In genomic region chr9:121363586-121363961, GRCh38 we compare ENCODE assay signal across 12 cellular contexts. TPM values are rescaled to one million over a fixed set of nuclear protein-coding genes. Genes with fewer than 3 reads are reported as not detected.
DNase-seq lines count a peak whose midpoint lies in the region; ATAC-seq and TF ChIP-seq lines count a peak whose summit lies in the region.
"Had no signal": no experiment of that assay in that cellular context is flagged by ENCODE, and none has a peak within 500 bp of the region (broad histone marks: within the 10 kb centered on the region; RNA-seq: fewer than 3 reads in every experiment).

No MANE protein-coding gene starts in this region.

- peak overlapping the region; percentile 53 for H3K4me2 ChIP-seq in HCT116 (ENCODE audit: low read length)
- H3K4me2 ChIP-seq in skeletal muscle satellite cell (ENCODE audit: low read length) = peak overlapping the region; percentile 65

- H3K36me3 ChIP-seq in HCT116 (ENCODE audit: control insufficient read depth in 1 of 2, insufficient read depth in 2 of 2, low read length in 2 of 2) (no peaks in the 10 kb centered on the region), body of pancreas (replicated peaks in 1 of 2; ENCODE audit: insufficient read depth in 1 of 2, low read depth in 2 of 2) (no peaks in the 10 kb centered on the region), skeletal muscle satellite cell (ENCODE audit: insufficient read depth, low read length) (no peaks in the 10 kb centered on the region), brain microvascular endothelial cell (replicated peaks) (no peaks in the 10 kb centered on the region)
- H3K36me3 ChIP-seq: SJCRH30 had no signal

- ATAC-seq in HCT116 (no peak), body of pancreas (no peak), HG02885 (IDR thresholded peaks at IDR 0.05; ENCODE audit: poor library complexity, unreplicated experiment) (no peak)

- no peak for TF ChIP-seq POLR2A in HCT116 (IDR thresholded peaks at IDR 0.05; ENCODE audit: borderline replicate concordance, extremely low read depth, insufficient read depth, insufficient read length)
- TF ChIP-seq POLR2A in body of pancreas (IDR thresholded peaks at IDR 0.05) = no peak

- TF ChIP-seq CTCF in HCT116 (IDR thresholded peaks at IDR 0.05 in 2 of 3, conservative IDR thresholded peaks at IDR 0.05 in 1 of 3; ENCODE audit: borderline replicate concordance in 1 of 3, insufficient read depth in 1 of 3, low read depth in 2 of 3, low read length in 2 of 3) = no peak
- TF ChIP-seq CTCF in body of pancreas (IDR thresholded peaks at IDR 0.05) = no peak
- TF ChIP-seq CTCF in RWPE1 (conservative IDR thresholded peaks at IDR 0.05; ENCODE audit: low read depth) = no peak
- TF ChIP-seq CTCF in brain microvascular endothelial cell (IDR thresholded peaks at IDR 0.05; ENCODE audit: low read depth, low read length, missing control alignments) = no peak

- in situ Hi-C loops in brain microvascular endothelial cell (cut with HindIII; ENCODE audit: low pct_ligation_motif_present, low sequenced_read_pairs) = no loop called here

- DNase-seq in HCT116 (ENCODE audit: low read depth, low spot score) (no peak), body of pancreas (no peak), RWPE1 (ENCODE audit: low spot score) (no peak), brain microvascular endothelial cell (no peak), LoVo (ENCODE audit: low spot score) (no peak)
- DNase-seq: activated CD4-positive, alpha-beta T cell treated with anti-CD3 and anti-CD28 coated beads for 1 hour; hypothalamus; SJCRH30 had no signal

- H3K79me2 ChIP-seq in HCT116 (ENCODE audit: insufficient read depth, low read length) = no peaks in the 10 kb centered on the region

- RAD21 ChIA-PET in HCT116 (lab: Charles Lee; ENCODE audit: low non-redundant PET in 1 of 2, low total read pairs in 2 of 2, uncharacterized antibody in 2 of 2, unreplicated experiment in 2 of 2) = no interaction called here

- H3K4me3 ChIP-seq in HCT116 (replicated peaks in 1 of 2; ENCODE audit: low read depth in 1 of 2, low read length in 2 of 2) (no peak overlapping the region), body of pancreas (no peak overlapping the region), skeletal muscle satellite cell (ENCODE audit: low read length) (no peak overlapping the region), brain microvascular endothelial cell (ENCODE audit: low read depth, low read length) (no peak overlapping the region)
- H3K4me3 ChIP-seq: SJCRH30 had no signal

- no peaks in the 10 kb centered on the region for H3K9me3 ChIP-seq in HCT116 (ENCODE audit: control insufficient read depth in 1 of 2, insufficient read depth in 1 of 2, low read depth in 1 of 2, low read length in 2 of 2)
- H3K9me3 ChIP-seq in body of pancreas = no peaks in the 10 kb centered on the region
- no peaks in the 10 kb centered on the region for H3K9me3 ChIP-seq in skeletal muscle satellite cell (replicated peaks; ENCODE audit: low read length)
- H3K9me3 ChIP-seq: SJCRH30 had no signal

- H3K27me3 ChIP-seq in HCT116 (ENCODE audit: insufficient read depth, low read length) = no peaks in the 10 kb centered on the region
- H3K27me3 ChIP-seq in body of pancreas = no peaks in the 10 kb centered on the region
- no peaks in the 10 kb centered on the region for H3K27me3 ChIP-seq in layer of hippocampus (ENCODE audit: control insufficient read depth, insufficient read depth, low read length)
- H3K27me3 ChIP-seq in skeletal muscle satellite cell (ENCODE audit: control insufficient read depth, insufficient read depth, low read length) = no peaks in the 10 kb centered on the region
- no peaks in the 10 kb centered on the region for H3K27me3 ChIP-seq in brain microvascular endothelial cell (replicated peaks)
- H3K27me3 ChIP-seq: SJCRH30 had no signal

- no peak overlapping the region for H3K9ac ChIP-seq in HCT116 (ENCODE audit: low read length)
- peak overlapping the region; percentile 53 for H3K9ac ChIP-seq in skeletal muscle satellite cell (ENCODE audit: low read depth, low read length)

- H3K27ac ChIP-seq in HCT116 (ENCODE audit: low read depth, low read length) (no peak overlapping the region), body of pancreas (peak overlapping the region in 3 of 4 donors; percentile 4 to 53 (median 38)), layer of hippocampus (ENCODE audit: low read depth, low read length) (peak overlapping the region; percentile 64), RWPE1 (no peak overlapping the region), brain microvascular endothelial cell (no peak overlapping the region)
- H3K27ac ChIP-seq: C4-2B, SJCRH30 had no signal

- H3K9me2 ChIP-seq in HCT116 (ENCODE audit: insufficient read depth) = no peaks in the 10 kb centered on the region

- BruUV-seq in HCT116 (replicated peaks; lab: Mats Ljungman, UMichigan) = no TSS peak

- intact Hi-C loops in HCT116 (cut with micrococcal nuclease) (no loop called here), body of pancreas (cut with DNase I) (no loop called here)

- CTCF ChIA-PET in HCT116 (lab: Charles Lee) = interaction anchor here (1.0 to 1.6 kb wide), 2 partner anchors 12 to 43 kb away, joined by 3 to 5 read pairs; no protein-coding TSS in a partner anchor
- CTCF ChIA-PET in RWPE1 (lab: Yijun Ruan, JAX) = interaction anchor here (0.8 to 1.0 kb wide), 2 partner anchors 37 to 194 kb away, joined by 4 to 5 read pairs; no protein-coding TSS in a partner anchor

- WGBS in body of pancreas, 2 donors = 62 to 71% methylated on average over 1 of the region's 1 CpG

- POLR2A ChIA-PET in HCT116 (lab: Charles Lee) (no interaction called here), RWPE1 (lab: Yijun Ruan, JAX; ENCODE audit: low non-redundant PET) (no interaction called here)

- no peaks in the 10 kb centered on the region for H4K20me1 ChIP-seq in HCT116 (ENCODE audit: insufficient read depth)

- no peak for TF ChIP-seq RAD21 in HCT116 (IDR thresholded peaks at IDR 0.05; ENCODE audit: low read depth)

- peaks cover 4 to 36% of the 10 kb centered on the region in 2 experiments; a peak in 3 of 4 replicates for H3K4me1 ChIP-seq in HCT116 (ENCODE audit: control insufficient read depth in 1 of 2, insufficient read depth in 2 of 2, low read length in 2 of 2)
- H3K4me1 ChIP-seq in body of pancreas = peaks cover 25% of the 10 kb centered on the region
- peaks cover 63% of the 10 kb centered on the region for H3K4me1 ChIP-seq in skeletal muscle satellite cell (ENCODE audit: control insufficient read depth, insufficient read depth, low read length)

- H2AFZ ChIP-seq in HCT116 (ENCODE audit: low read depth, low read length, poor library complexity, severe bottlenecking) = no peak overlapping the region

TF ChIP-seq in HCT116, 20 proteins besides CTCF, POLR2A, EP300 and RAD21:
- no peak for TF ChIP-seq ATF3 (IDR thresholded peaks at IDR 0.05)
- TF ChIP-seq ELF1 (IDR thresholded peaks at IDR 0.05; ENCODE audit: borderline replicate concordance, low read depth) = no peak
- no peak for TF ChIP-seq ZFX (IDR thresholded peaks at IDR 0.05)
- TF ChIP-seq EGR1 (IDR thresholded peaks at IDR 0.05; ENCODE audit: low read depth) = no peak
- TF ChIP-seq EZH2phosphoT487 (IDR thresholded peaks at IDR 0.05; ENCODE audit: borderline replicate concordance) = no peak
- TF ChIP-seq FOSL1 (IDR thresholded peaks at IDR 0.05; ENCODE audit: low read depth) = no peak
- TF ChIP-seq ZNF274 (IDR thresholded peaks at IDR 0.05; ENCODE audit: low read depth, low read length) = no peak
- no peak for TF ChIP-seq SRF (IDR thresholded peaks at IDR 0.05; ENCODE audit: low read depth)
TF ChIP-seq in HCT116: peak in this region for 0.

RNA-seq across cellular contexts. Expression of gene STOM, which starts 6.5 kb away (rescaled TPM):
- total RNA-seq in HCT116 (2021; ENCODE audit: unreplicated experiment) (22.4 TPM), body of pancreas (10 to 100 TPM; 59.9 to 70.5 TPM)
- polyA plus RNA-seq in HCT116 (2012) = 13.6 and 16.1 TPM in 2 replicates
- total RNA-seq in skeletal muscle satellite cell (2012; rRNA removed) = 90.2 and 133 TPM in 2 replicates

Comparison
In these comparisons a context has a peak if more than half of its experiments do, and no peak if none do; other contexts are left out.
1. H3K27ac ChIP-seq: peak in body of pancreas (3 of 4) and layer of hippocampus (single experiment); none in HCT116 (single experiment), RWPE1 (single experiment) and brain microvascular endothelial cell (single experiment).